In genomic region chr2:19051238-19051831, GRCh38 we compare ENCODE assay signal across 2 cellular contexts.
TF ChIP-seq lines count a peak whose summit lies in the region.

No MANE protein-coding gene starts in this region.

TF ChIP-seq in HepG2, 621 proteins besides CTCF, POLR2A, EP300 and RAD21 (continued from another document):
- TF ChIP-seq THRA (CRISPR knock-in tag; IDR thresholded peaks at IDR 0.05; ENCODE audit: borderline replicate concordance) (no peak), RAD51 (IDR thresholded peaks at IDR 0.05; ENCODE audit: borderline replicate concordance) (peak; percentile 56; the same call in 1 of the 2 replicates), USF2 (IDR thresholded peaks at IDR 0.05; ENCODE audit: low read depth, low read length) (0 out of 2 replicates have a peak, but pooled peaks have one; percentile 42), USF2 (CRISPR knock-in tag; IDR thresholded peaks at IDR 0.05; ENCODE audit: borderline replicate concordance) (no peak)

TF ChIP-seq in GM12878, 131 proteins besides CTCF, POLR2A, EP300 and RAD21 (continued from another document):
- TF ChIP-seq ZBTB33 (IDR thresholded peaks at IDR 0.05), result no peak
